1 cellular context compared by ENCODE assay signal in genomic region chr6:84648444-84648843, GRCh38.
TF ChIP-seq lines count a peak whose summit lies in the region.

No MANE protein-coding gene starts in this region.

TF ChIP-seq in GM23338, 12 proteins besides CTCF, POLR2A, EP300 and RAD21 (continued from another document):
- TF ChIP-seq CREB1 (CRISPR knock-in tag; IDR thresholded peaks at IDR 0.05; ENCODE audit: low read depth), result no peak
- no peak for TF ChIP-seq REST (IDR thresholded peaks at IDR 0.05; ENCODE audit: unreplicated experiment)
- no peak for TF ChIP-seq ZNF331 (CRISPR knock-in tag; IDR thresholded peaks at IDR 0.05; ENCODE audit: low read depth)
- no peak for TF ChIP-seq ZNF114 (CRISPR knock-in tag; IDR thresholded peaks at IDR 0.05)
